In genomic region chr14:39266871-39267591, GRCh38 we compare ENCODE assay signal across 1 cellular context.
A peak's percentile ranks its signal among the peaks of the same experiment; 100 is the strongest.
TF ChIP-seq lines count a peak whose summit lies in the region.

No MANE protein-coding gene starts in this region.

TF ChIP-seq in HepG2, 621 proteins besides CTCF, POLR2A, EP300 and RAD21 (continued from another document and continues in another):
- TF ChIP-seq, protein P1, sequence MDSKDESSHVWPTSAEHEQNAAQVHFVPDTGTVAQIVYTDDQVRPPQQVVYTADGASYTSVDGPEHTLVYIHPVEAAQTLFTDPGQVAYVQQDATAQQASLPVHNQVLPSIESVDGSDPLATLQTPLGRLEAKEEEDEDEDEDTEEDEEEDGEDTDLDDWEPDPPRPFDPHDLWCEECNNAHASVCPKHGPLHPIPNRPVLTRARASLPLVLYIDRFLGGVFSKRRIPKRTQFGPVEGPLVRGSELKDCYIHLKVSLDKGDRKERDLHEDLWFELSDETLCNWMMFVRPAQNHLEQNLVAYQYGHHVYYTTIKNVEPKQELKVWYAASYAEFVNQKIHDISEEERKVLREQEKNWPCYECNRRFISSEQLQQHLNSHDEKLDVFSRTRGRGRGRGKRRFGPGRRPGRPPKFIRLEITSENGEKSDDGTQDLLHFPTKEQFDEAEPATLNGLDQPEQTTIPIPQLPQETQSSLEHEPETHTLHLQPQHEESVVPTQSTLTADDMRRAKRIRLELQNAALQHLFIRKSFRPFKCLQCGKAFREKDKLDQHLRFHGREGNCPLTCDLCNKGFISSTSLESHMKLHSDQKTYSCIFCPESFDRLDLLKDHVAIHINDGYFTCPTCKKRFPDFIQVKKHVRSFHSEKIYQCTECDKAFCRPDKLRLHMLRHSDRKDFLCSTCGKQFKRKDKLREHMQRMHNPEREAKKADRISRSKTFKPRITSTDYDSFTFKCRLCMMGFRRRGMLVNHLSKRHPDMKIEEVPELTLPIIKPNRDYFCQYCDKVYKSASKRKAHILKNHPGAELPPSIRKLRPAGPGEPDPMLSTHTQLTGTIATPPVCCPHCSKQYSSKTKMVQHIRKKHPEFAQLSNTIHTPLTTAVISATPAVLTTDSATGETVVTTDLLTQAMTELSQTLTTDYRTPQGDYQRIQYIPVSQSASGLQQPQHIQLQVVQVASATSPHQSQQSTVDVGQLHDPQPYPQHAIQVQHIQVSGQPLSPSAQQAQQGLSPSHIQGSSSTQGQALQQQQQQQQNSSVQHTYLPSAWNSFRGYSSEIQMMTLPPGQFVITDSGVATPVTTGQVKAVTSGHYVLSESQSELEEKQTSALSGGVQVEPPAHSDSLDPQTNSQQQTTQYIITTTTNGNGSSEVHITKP (CRISPR knock-in tag; IDR thresholded peaks at IDR 0.05; ENCODE audit: low read depth) = peak; percentile 100
- no peak; the same call in none of the 2 replicates for TF ChIP-seq ZNF782 (CRISPR knock-in tag; IDR thresholded peaks at IDR 0.05; ENCODE audit: borderline replicate concordance)
- TF ChIP-seq ETV6 (CRISPR knock-in tag; conservative IDR thresholded peaks at IDR 0.05) = peak; percentile 5; the same call in 1 of the 2 replicates
- TF ChIP-seq, protein P2, sequence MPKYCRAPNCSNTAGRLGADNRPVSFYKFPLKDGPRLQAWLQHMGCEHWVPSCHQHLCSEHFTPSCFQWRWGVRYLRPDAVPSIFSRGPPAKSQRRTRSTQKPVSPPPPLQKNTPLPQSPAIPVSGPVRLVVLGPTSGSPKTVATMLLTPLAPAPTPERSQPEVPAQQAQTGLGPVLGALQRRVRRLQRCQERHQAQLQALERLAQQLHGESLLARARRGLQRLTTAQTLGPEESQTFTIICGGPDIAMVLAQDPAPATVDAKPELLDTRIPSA (CRISPR knock-in tag; IDR thresholded peaks at IDR 0.05; ENCODE audit: borderline replicate concordance) = peak; percentile 94; the same call in 1 of the 2 replicates
- peak; percentile 80 for TF ChIP-seq ZNF264 (CRISPR knock-in tag; IDR thresholded peaks at IDR 0.05)
- peak; percentile 77 for TF ChIP-seq XRCC5 (optimal IDR thresholded peaks at IDR 0.05; ENCODE audit: low read length)
- TF ChIP-seq HBP1 (CRISPR knock-in tag; IDR thresholded peaks at IDR 0.05; ENCODE audit: low read depth) = no peak; the same call in 1 of the 2 replicates
- TF ChIP-seq KDM3A (CRISPR knock-in tag; IDR thresholded peaks at IDR 0.05; ENCODE audit: low read depth) = peak; percentile 92
- TF ChIP-seq YEATS4 (CRISPR knock-in tag; IDR thresholded peaks at IDR 0.05; ENCODE audit: borderline replicate concordance) = peak; percentile 100
- no peak for TF ChIP-seq PAXIP1 (CRISPR knock-in tag; conservative IDR thresholded peaks at IDR 0.05)
- TF ChIP-seq, protein P3, sequence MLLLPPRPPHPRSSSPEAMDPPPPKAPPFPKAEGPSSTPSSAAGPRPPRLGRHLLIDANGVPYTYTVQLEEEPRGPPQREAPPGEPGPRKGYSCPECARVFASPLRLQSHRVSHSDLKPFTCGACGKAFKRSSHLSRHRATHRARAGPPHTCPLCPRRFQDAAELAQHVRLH (CRISPR knock-in tag; IDR thresholded peaks at IDR 0.05; ENCODE audit: borderline replicate concordance, low read depth) = peak; percentile 85
- no peak; the same call in 1 of the 2 replicates for TF ChIP-seq ZNF12 (CRISPR knock-in tag; IDR thresholded peaks at IDR 0.05)
- TF ChIP-seq, protein P4, sequence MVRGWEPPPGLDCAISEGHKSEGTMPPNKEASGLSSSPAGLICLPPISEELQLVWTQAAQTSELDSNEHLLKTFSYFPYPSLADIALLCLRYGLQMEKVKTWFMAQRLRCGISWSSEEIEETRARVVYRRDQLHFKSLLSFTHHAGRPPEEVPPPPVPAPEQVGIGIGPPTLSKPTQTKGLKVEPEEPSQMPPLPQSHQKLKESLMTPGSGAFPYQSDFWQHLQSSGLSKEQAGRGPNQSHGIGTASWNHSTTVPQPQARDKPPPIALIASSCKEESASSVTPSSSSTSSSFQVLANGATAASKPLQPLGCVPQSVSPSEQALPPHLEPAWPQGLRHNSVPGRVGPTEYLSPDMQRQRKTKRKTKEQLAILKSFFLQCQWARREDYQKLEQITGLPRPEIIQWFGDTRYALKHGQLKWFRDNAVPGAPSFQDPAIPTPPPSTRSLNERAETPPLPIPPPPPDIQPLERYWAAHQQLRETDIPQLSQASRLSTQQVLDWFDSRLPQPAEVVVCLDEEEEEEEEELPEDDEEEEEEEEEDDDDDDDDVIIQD (CRISPR knock-in tag; IDR thresholded peaks at IDR 0.05; ENCODE audit: low read depth) = no peak
- peak; percentile 28; the same call in 1 of the 2 replicates for TF ChIP-seq ETS1 (CRISPR knock-in tag; IDR thresholded peaks at IDR 0.05)
- TF ChIP-seq, protein P5, sequence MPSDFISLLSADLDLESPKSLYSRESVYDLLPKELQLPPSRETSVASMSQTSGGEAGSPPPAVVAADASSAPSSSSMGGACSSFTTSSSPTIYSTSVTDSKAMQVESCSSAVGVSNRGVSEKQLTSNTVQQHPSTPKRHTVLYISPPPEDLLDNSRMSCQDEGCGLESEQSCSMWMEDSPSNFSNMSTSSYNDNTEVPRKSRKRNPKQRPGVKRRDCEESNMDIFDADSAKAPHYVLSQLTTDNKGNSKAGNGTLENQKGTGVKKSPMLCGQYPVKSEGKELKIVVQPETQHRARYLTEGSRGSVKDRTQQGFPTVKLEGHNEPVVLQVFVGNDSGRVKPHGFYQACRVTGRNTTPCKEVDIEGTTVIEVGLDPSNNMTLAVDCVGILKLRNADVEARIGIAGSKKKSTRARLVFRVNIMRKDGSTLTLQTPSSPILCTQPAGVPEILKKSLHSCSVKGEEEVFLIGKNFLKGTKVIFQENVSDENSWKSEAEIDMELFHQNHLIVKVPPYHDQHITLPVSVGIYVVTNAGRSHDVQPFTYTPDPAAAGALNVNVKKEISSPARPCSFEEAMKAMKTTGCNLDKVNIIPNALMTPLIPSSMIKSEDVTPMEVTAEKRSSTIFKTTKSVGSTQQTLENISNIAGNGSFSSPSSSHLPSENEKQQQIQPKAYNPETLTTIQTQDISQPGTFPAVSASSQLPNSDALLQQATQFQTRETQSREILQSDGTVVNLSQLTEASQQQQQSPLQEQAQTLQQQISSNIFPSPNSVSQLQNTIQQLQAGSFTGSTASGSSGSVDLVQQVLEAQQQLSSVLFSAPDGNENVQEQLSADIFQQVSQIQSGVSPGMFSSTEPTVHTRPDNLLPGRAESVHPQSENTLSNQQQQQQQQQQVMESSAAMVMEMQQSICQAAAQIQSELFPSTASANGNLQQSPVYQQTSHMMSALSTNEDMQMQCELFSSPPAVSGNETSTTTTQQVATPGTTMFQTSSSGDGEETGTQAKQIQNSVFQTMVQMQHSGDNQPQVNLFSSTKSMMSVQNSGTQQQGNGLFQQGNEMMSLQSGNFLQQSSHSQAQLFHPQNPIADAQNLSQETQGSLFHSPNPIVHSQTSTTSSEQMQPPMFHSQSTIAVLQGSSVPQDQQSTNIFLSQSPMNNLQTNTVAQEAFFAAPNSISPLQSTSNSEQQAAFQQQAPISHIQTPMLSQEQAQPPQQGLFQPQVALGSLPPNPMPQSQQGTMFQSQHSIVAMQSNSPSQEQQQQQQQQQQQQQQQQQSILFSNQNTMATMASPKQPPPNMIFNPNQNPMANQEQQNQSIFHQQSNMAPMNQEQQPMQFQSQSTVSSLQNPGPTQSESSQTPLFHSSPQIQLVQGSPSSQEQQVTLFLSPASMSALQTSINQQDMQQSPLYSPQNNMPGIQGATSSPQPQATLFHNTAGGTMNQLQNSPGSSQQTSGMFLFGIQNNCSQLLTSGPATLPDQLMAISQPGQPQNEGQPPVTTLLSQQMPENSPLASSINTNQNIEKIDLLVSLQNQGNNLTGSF (CRISPR knock-in tag; IDR thresholded peaks at IDR 0.05) = peak; percentile 89
- peak; percentile 99 for TF ChIP-seq ZNF687 (CRISPR knock-in tag; IDR thresholded peaks at IDR 0.05)
- no peak for TF ChIP-seq HDAC6 (IDR thresholded peaks at IDR 0.05; ENCODE audit: low read depth, low read length)
- peak; percentile 94 for TF ChIP-seq PTBP1 (IDR thresholded peaks at IDR 0.05; ENCODE audit: low read depth, low read length, poor library complexity, severe bottlenecking)
- TF ChIP-seq, protein P6, sequence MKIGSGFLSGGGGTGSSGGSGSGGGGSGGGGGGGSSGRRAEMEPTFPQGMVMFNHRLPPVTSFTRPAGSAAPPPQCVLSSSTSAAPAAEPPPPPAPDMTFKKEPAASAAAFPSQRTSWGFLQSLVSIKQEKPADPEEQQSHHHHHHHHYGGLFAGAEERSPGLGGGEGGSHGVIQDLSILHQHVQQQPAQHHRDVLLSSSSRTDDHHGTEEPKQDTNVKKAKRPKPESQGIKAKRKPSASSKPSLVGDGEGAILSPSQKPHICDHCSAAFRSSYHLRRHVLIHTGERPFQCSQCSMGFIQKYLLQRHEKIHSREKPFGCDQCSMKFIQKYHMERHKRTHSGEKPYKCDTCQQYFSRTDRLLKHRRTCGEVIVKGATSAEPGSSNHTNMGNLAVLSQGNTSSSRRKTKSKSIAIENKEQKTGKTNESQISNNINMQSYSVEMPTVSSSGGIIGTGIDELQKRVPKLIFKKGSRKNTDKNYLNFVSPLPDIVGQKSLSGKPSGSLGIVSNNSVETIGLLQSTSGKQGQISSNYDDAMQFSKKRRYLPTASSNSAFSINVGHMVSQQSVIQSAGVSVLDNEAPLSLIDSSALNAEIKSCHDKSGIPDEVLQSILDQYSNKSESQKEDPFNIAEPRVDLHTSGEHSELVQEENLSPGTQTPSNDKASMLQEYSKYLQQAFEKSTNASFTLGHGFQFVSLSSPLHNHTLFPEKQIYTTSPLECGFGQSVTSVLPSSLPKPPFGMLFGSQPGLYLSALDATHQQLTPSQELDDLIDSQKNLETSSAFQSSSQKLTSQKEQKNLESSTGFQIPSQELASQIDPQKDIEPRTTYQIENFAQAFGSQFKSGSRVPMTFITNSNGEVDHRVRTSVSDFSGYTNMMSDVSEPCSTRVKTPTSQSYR (CRISPR knock-in tag; IDR thresholded peaks at IDR 0.05; ENCODE audit: borderline replicate concordance) = no peak
- peak; percentile 70 for TF ChIP-seq EEA1 (CRISPR knock-in tag; IDR thresholded peaks at IDR 0.05; ENCODE audit: borderline replicate concordance)
- TF ChIP-seq ZNF30 (CRISPR knock-in tag; IDR thresholded peaks at IDR 0.05) = peak; percentile 35; the same call in 1 of the 2 replicates
- no peak for TF ChIP-seq FOXP1 (IDR thresholded peaks at IDR 0.05)
- no peak for TF ChIP-seq FOXP1 (CRISPR knock-in tag; IDR thresholded peaks at IDR 0.05)
- no peak for TF ChIP-seq NFE2 (CRISPR knock-in tag; IDR thresholded peaks at IDR 0.05)
